22 cellular contexts compared by ENCODE assay signal in genomic region chr14:34507459-34507858, GRCh38.
"Had no signal": no experiment of that assay in that cellular context is flagged by ENCODE, and none has a peak within 500 bp of the region (broad histone marks: within the 10 kb centered on the region; RNA-seq: fewer than 3 reads in every experiment).

No MANE protein-coding gene starts in this region.

- H3K27me3 ChIP-seq: SJSA1 had no signal

- H3K4me3 ChIP-seq: K562, PC-9, SJSA1, SK-N-MC had no signal

- H3K4me2 ChIP-seq: KMS-11, PC-9 had no signal

- H3K27ac ChIP-seq: KMS-11, PC-9, SJSA1, SK-N-MC had no signal

- H2AFZ ChIP-seq: PC-9 had no signal

- H3K9me3 ChIP-seq: SJSA1 had no signal

- H3K9ac ChIP-seq: KMS-11 had no signal

- ATAC-seq: K562 had no signal

- DNase-seq: Kasumi-1, MM.1S, NCI-H1092 treated with DMSO at 0.1 percent for 48 hours, NCI-H1436, NCI-H187, NCI-H2029, NCI-H2081 treated with DMSO at 0.1 percent for 48 hours, NCI-H2171, NCI-H226, NCI-H446, NCI-H510A, NCI-H524 treated with DMSO at 0.1 percent for 48 hours, NCI-H69, NCI-H774, PC-9, Right ventricle myocardium superior, RPMI8226, SIG-M5 had no signal

- H3K36me3 ChIP-seq: SJSA1 had no signal
